Comparison of ENCODE assay signal across 8 cellular contexts in genomic region chr5:6712582-6713273, GRCh38.
DNase-seq lines count a peak whose midpoint lies in the region; ATAC-seq and TF ChIP-seq lines count a peak whose summit lies in the region.

No MANE protein-coding gene starts in this region.

- TF ChIP-seq CTCF in AG09319 (IDR thresholded peaks at IDR 0.05; ENCODE audit: low read depth, low read length) = no peak

- DNase-seq in AG09319 (ENCODE audit: extremely low read depth, low read depth) = peak; percentile 92
- peak; percentile 98 for DNase-seq in NCI-H345 (lab: John Stamatoyannopoulos, UW)
- DNase-seq in cerebellar cortex (ENCODE audit: low spot score) = peak; percentile 97
- peak; percentile 94 for DNase-seq in kidney glomerular epithelial cell (lab: John Stamatoyannopoulos, UW)
- peak; percentile 96 to 98 for DNase-seq in stimulated activated CD4-positive, alpha-beta T cell treated with anti-CD3 and anti-CD28 coated beads, Interleukin-15, amount 100 ng/mL, for 1 hour (ENCODE audit: low read depth in 1 of 2, low spot score in 1 of 2)

- ATAC-seq in GM19023 (IDR thresholded peaks at IDR 0.05; ENCODE audit: unreplicated experiment) (peak; percentile 65), HG03175 (IDR thresholded peaks at IDR 0.05; ENCODE audit: unreplicated experiment) (peak; percentile 64)
- ATAC-seq in activated CD4-positive, CD25-positive, alpha-beta regulatory T cell treated with anti-CD3 and anti-CD28 coated beads, Interleukin-2, amount 50 U/mL, for 24 hours = peak; percentile 84 to 86

Comparison
In these comparisons a context has a peak if more than half of its experiments do, and no peak if none do; other contexts are left out.
1. Peak in every context shown above with its lines: DNase-seq and ATAC-seq.